In genomic region chr1:18256318-18257235, GRCh38 we compare ENCODE assay signal across 9 cellular contexts.
DNase-seq lines count a peak whose midpoint lies in the region; ATAC-seq and TF ChIP-seq lines count a peak whose summit lies in the region.
"Had no signal": no experiment of that assay in that cellular context is flagged by ENCODE, and none has a peak within 500 bp of the region (broad histone marks: within the 10 kb centered on the region; RNA-seq: fewer than 3 reads in every experiment).

No MANE protein-coding gene starts in this region.

- peak; percentile 41 for DNase-seq in stimulated activated naive CD8-positive, alpha-beta T cell treated with anti-CD3 and anti-CD28 coated beads, Interleukin-15, Interleukin-2, amounts not matched to agents 100 U/mL and 50 U/mL, for 24 hours
- no peak for DNase-seq in stimulated activated naive CD8-positive, alpha-beta T cell treated with anti-CD3 and anti-CD28 coated beads, Interleukin-15, amount 100 ng/mL, for 72 hours
- DNase-seq in RWPE1 (ENCODE audit: low spot score) (peak; percentile 66), fibroblast of the aortic adventitia (ENCODE audit: low read depth) (peak; percentile 6), epidermal melanocyte (ENCODE audit: insufficient read length, low spot score) (no peak), NCI-H1930 (lab: John Stamatoyannopoulos, UW) (no peak)
- DNase-seq in stimulated activated CD4-positive, alpha-beta T cell treated with anti-CD3 and anti-CD28 coated beads, Interleukin-2, amount 100 ng/mL, for 24 hours: peak; percentile 19 to 32

- no peak for TF ChIP-seq CTCF in RWPE1 (conservative IDR thresholded peaks at IDR 0.05; ENCODE audit: low read depth)
- TF ChIP-seq CTCF in fibroblast of the aortic adventitia (IDR thresholded peaks at IDR 0.05; ENCODE audit: insufficient read depth, low read length): no peak

- H3K4me3 ChIP-seq in fibroblast of the aortic adventitia (ENCODE audit: low read depth, low read length): no peak overlapping the region

- peaks cover under 1 to 23% of the 10 kb centered on the region in 2 donors for H3K9me3 Mint-ChIP-seq in stimulated activated naive CD8-positive, alpha-beta T cell treated with anti-CD3 and anti-CD28 coated beads, Interleukin-15, amount 100 ng/mL, for 72 hours

- H3K27ac Mint-ChIP-seq in stimulated activated naive CD8-positive, alpha-beta T cell treated with anti-CD3 and anti-CD28 coated beads, Interleukin-15, amount 100 ng/mL, for 72 hours: no peak overlapping the region
- H3K27ac Mint-ChIP-seq: T-cell had no signal

- POLR2A ChIA-PET in RWPE1 (lab: Yijun Ruan, JAX; ENCODE audit: low non-redundant PET): no interaction called here

- H3K4me3 Mint-ChIP-seq in stimulated activated naive CD8-positive, alpha-beta T cell treated with anti-CD3 and anti-CD28 coated beads, Interleukin-15, amount 100 ng/mL, for 72 hours: no peak overlapping the region
- H3K4me3 Mint-ChIP-seq: T-cell had no signal

- CTCF ChIA-PET in RWPE1 (lab: Yijun Ruan, JAX): interaction anchor here (0.7 kb wide), 1 partner anchor 1547 kb away, joined by 3 read pairs; no protein-coding TSS in a partner anchor

- no peak for ATAC-seq in stimulated activated naive CD8-positive, alpha-beta T cell treated with anti-CD3 and anti-CD28 coated beads, Interleukin-15, Interleukin-2, amounts not matched to agents 100 U/mL and 50 U/mL, for 24 hours
- ATAC-seq in stimulated activated naive CD8-positive, alpha-beta T cell treated with anti-CD3 and anti-CD28 coated beads, Interleukin-15, amount 100 ng/mL, for 72 hours: no peak
- no peak for ATAC-seq in HG03135 (IDR thresholded peaks at IDR 0.05; ENCODE audit: unreplicated experiment)
- ATAC-seq: T-cell had no signal

- H3K4me1 Mint-ChIP-seq in stimulated activated naive CD8-positive, alpha-beta T cell treated with anti-CD3 and anti-CD28 coated beads, Interleukin-15, amount 100 ng/mL, for 72 hours: no peaks in the 10 kb centered on the region
- H3K4me1 Mint-ChIP-seq: T-cell had no signal

- H3K27me3 Mint-ChIP-seq in stimulated activated naive CD8-positive, alpha-beta T cell treated with anti-CD3 and anti-CD28 coated beads, Interleukin-15, amount 100 ng/mL, for 72 hours: peaks cover 28% of the 10 kb centered on the region

- no peak overlapping the region for H3K27ac ChIP-seq in RWPE1

Comparison
In these comparisons a context has a peak if more than half of its experiments do, and no peak if none do; other contexts are left out.
1. DNase-seq: peak in stimulated activated naive CD8-positive, alpha-beta T cell treated with anti-CD3 and anti-CD28 coated beads, Interleukin-15, Interleukin-2, amounts not matched to agents 100 U/mL and 50 U/mL, for 24 hours (single experiment), RWPE1 (single experiment), fibroblast of the aortic adventitia (single experiment) and stimulated activated CD4-positive, alpha-beta T cell treated with anti-CD3 and anti-CD28 coated beads, Interleukin-2, amount 100 ng/mL, for 24 hours (2 of 2); none in stimulated activated naive CD8-positive, alpha-beta T cell treated with anti-CD3 and anti-CD28 coated beads, Interleukin-15, amount 100 ng/mL, for 72 hours (0 of 2), epidermal melanocyte (single experiment) and NCI-H1930 (0 of 2).